In genomic region chr7:69624431-69624830, GRCh38 we compare ENCODE assay signal across 14 cellular contexts.
"Had no signal": no experiment of that assay in that cellular context is flagged by ENCODE, and none has a peak within 500 bp of the region (broad histone marks: within the 10 kb centered on the region; RNA-seq: fewer than 3 reads in every experiment).

No MANE protein-coding gene starts in this region.

- H3K36me3 Mint-ChIP-seq: naive thymus-derived CD8-positive, alpha-beta T cell; stimulated activated naive B cell treated with anti-CD40 and anti-IgM and Interleukin-4, amounts not matched to agents 10 μg/mL and 1 μg/mL and 100 μg/mL, for 72 hours had no signal

- H3K9me3 ChIP-seq: esophagus muscularis mucosa, mucosa of descending colon, right lobe of liver, tibial nerve, vagina had no signal

- H3K4me1 ChIP-seq: right lobe of liver had no signal

- DNase-seq: activated CD4-positive, alpha-beta T cell treated with anti-CD3 and anti-CD28 coated beads, Interleukin-2, amount 50 U/mL, for 1 hour; activated CD4-positive, CD25-positive, alpha-beta regulatory T cell; activated naive CD4-positive, alpha-beta T cell treated with anti-CD3 and anti-CD28 coated beads for 36 hours; activated T-cell treated with anti-CD3 and anti-CD28 coated beads for 4 hours; mammary epithelial cell; mucosa of descending colon; naive thymus-derived CD8-positive, alpha-beta T cell; nucleus accumbens; right lobe of liver; stimulated activated naive B cell treated with anti-CD40 and anti-IgM and Interleukin-4, amounts not matched to agents 10 μg/mL and 1 μg/mL and 100 μg/mL, for 72 hours had no signal

- ATAC-seq: activated T-helper 17 cell treated with anti-CD3 and anti-CD28 coated beads, Interleukin-2, amount 50 U/mL, for 72 hours; mucosa of descending colon; naive thymus-derived CD8-positive, alpha-beta T cell; right lobe of liver; stimulated activated naive B cell treated with anti-CD40 and anti-IgM and Interleukin-4, amounts not matched to agents 10 μg/mL and 1 μg/mL and 100 μg/mL, for 72 hours had no signal

- H3K27me3 ChIP-seq: esophagus muscularis mucosa, right lobe of liver, tibial nerve, vagina had no signal

- H3K4me1 Mint-ChIP-seq: activated T-helper 17 cell treated with anti-CD3 and anti-CD28 coated beads, Interleukin-2, amount 50 U/mL, for 72 hours had no signal

- H3K9me3 Mint-ChIP-seq: activated naive CD4-positive, alpha-beta T cell treated with anti-CD3 and anti-CD28 coated beads for 36 hours; activated T-helper 17 cell treated with anti-CD3 and anti-CD28 coated beads, Interleukin-2, amount 50 U/mL, for 72 hours; naive thymus-derived CD8-positive, alpha-beta T cell; stimulated activated naive B cell treated with anti-CD40 and anti-IgM and Interleukin-4, amounts not matched to agents 10 μg/mL and 1 μg/mL and 100 μg/mL, for 72 hours had no signal

- H3K4me3 ChIP-seq: esophagus muscularis mucosa, mucosa of descending colon, right lobe of liver, tibial nerve, vagina had no signal

- H3K27ac ChIP-seq: esophagus muscularis mucosa, right lobe of liver, tibial nerve, vagina had no signal

- H3K36me3 ChIP-seq: esophagus muscularis mucosa, right lobe of liver, tibial nerve, vagina had no signal

- H3K27ac Mint-ChIP-seq: activated naive CD4-positive, alpha-beta T cell treated with anti-CD3 and anti-CD28 coated beads for 36 hours; activated T-helper 17 cell treated with anti-CD3 and anti-CD28 coated beads, Interleukin-2, amount 50 U/mL, for 72 hours; naive thymus-derived CD8-positive, alpha-beta T cell; stimulated activated naive B cell treated with anti-CD40 and anti-IgM and Interleukin-4, amounts not matched to agents 10 μg/mL and 1 μg/mL and 100 μg/mL, for 72 hours had no signal

- H3K27me3 Mint-ChIP-seq: activated T-helper 17 cell treated with anti-CD3 and anti-CD28 coated beads, Interleukin-2, amount 50 U/mL, for 72 hours; stimulated activated naive B cell treated with anti-CD40 and anti-IgM and Interleukin-4, amounts not matched to agents 10 μg/mL and 1 μg/mL and 100 μg/mL, for 72 hours had no signal

- H3K4me3 Mint-ChIP-seq: activated naive CD4-positive, alpha-beta T cell treated with anti-CD3 and anti-CD28 coated beads for 36 hours; activated T-helper 17 cell treated with anti-CD3 and anti-CD28 coated beads, Interleukin-2, amount 50 U/mL, for 72 hours; naive thymus-derived CD8-positive, alpha-beta T cell; stimulated activated naive B cell treated with anti-CD40 and anti-IgM and Interleukin-4, amounts not matched to agents 10 μg/mL and 1 μg/mL and 100 μg/mL, for 72 hours had no signal
